Comparison of ENCODE assay signal across 8 cellular contexts in the genomic region with DNA sequence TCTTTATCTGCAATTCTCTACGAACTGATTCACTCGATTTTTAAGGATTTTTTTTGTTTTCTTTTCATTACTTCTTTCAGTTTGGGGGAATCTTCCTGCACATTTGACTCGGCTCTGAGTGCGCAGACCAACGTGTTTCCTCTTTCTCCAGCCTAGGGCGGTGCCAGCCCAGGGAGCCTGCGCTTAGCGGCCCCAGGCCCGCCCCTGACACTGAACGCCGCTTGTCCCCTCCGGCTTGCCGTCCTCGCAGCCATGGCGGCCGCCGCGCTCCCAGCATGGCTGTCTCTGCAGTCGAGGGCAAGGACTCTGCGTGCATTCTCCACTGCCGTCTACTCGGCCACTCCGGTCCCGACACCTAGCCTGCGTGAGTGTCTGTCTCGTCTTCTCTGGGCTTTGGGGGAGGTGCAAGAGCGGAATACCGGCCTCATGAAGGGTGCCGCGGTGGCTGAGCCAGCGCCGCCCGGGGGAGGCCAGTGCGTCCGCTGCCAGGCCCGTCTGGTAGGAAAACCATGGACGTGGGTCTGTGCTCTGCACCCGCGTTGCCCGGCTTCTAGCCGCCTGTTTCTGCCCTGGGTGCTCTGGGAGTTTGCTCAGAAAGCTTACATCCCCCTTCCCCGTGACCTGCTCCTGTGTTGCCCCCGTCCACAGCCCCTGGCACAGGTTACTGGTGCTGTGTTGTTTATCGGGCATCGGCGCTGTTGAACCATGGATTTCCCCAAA. TPM values are rescaled to one million over a fixed set of nuclear protein-coding genes. Genes with fewer than 3 reads are reported as not detected.
DNase-seq lines count a peak whose midpoint lies in the region; ATAC-seq and TF ChIP-seq lines count a peak whose summit lies in the region.

TSS of gene MRPS35 (plus strand) at position 241 of the 720 bp plus-strand sequence. CDS start at position 253, 12 bp downstream.

- H3K36me3 Mint-ChIP-seq in chondrocyte (ENCODE audit: low read depth) = peaks cover 4% of the 10 kb centered on the region

- ATAC-seq in GM19035 (IDR thresholded peaks at IDR 0.05; ENCODE audit: unreplicated experiment) (peak; percentile 97), HG03342 (IDR thresholded peaks at IDR 0.05; ENCODE audit: unreplicated experiment) (peak; percentile 96)

- H3K9me3 Mint-ChIP-seq in chondrocyte (ENCODE audit: low read depth) = no peaks in the 10 kb centered on the region

- no peaks in the 10 kb centered on the region for H3K27me3 Mint-ChIP-seq in chondrocyte (ENCODE audit: low read depth)

- peak within 1 kb of the TSS; percentile 98 for H3K4me3 Mint-ChIP-seq in chondrocyte (ENCODE audit: unreplicated experiment)

- H3K4me1 Mint-ChIP-seq in chondrocyte (ENCODE audit: low read depth) = peaks cover 27% of the 10 kb centered on the region

- DNase-seq in Ammon's horn (ENCODE audit: low spot score) (peak; percentile 94), NCI-H510A (lab: John Stamatoyannopoulos, UW) (peak; percentile 58), chondrocyte (ENCODE audit: low spot score) (peak; percentile 97), kidney tubule cell (ENCODE audit: low spot score) (peak; percentile 93)
- peak; percentile 83 to 87 for DNase-seq in activated CD4-positive, alpha-beta T cell treated with anti-CD3 and anti-CD28 coated beads for 24 hours (ENCODE audit: low read depth in 2 of 2)
- DNase-seq in stimulated activated CD4-positive, alpha-beta T cell treated with anti-CD3 and anti-CD28 coated beads, Interleukin-1b, Interleukin-23, amount 100 ng/mL, for 1 hour (ENCODE audit: low read depth in 2 of 2) = peak; percentile 65 to 78

- TF ChIP-seq CTCF in chondrocyte (IDR thresholded peaks at IDR 0.05) = peak; percentile 31

- H3K27ac Mint-ChIP-seq in chondrocyte (ENCODE audit: unreplicated experiment) = peak within 1 kb of the TSS; percentile 94

RNA-seq across cellular contexts. Expression of gene MRPS35, which starts in this region (rescaled TPM):
- total RNA-seq in chondrocyte = 29.2 to 33.1 TPM (median 33.1 TPM) in 3 replicates

Comparison
In these comparisons a context has a peak if more than half of its experiments do, and no peak if none do; other contexts are left out.
1. Peak in every context shown above with its lines: DNase-seq and ATAC-seq.